ENCODE assay signal across 8 cellular contexts in the genomic region with DNA sequence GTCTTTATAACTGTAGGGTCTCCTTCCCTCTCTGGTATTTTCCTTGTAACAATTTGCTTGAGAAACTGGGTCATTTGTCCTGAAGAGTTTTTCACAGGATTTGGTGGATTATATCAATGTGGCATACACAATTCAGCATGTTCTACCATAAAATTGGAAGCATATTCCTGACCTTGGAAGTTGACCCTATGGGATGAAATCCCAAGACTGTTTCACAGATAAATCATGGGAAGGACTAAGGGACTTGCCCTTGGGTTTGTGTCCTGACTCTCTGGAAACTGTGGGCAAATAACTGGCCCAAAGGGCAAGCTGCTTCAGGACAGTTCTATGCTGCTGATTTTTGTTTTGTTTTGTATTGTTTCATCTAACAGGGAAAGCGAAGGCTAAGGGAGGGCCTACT.
"Had no signal": no experiment of that assay in that cellular context is flagged by ENCODE, and none has a peak within 500 bp of the region (broad histone marks: within the 10 kb centered on the region; RNA-seq: fewer than 3 reads in every experiment).

No MANE protein-coding gene starts in this region.

- FAIRE-seq: G401.6, GM12878, GM12891, GM12892, GM18507, GM19239 had no signal

- H3K4me3 ChIP-seq: GM12878 had no signal

- DNase-seq: GDM1, GF-D8 had no signal

- ATAC-seq: GM12878 had no signal
